25 cellular contexts compared by ENCODE assay signal in the genomic region with DNA sequence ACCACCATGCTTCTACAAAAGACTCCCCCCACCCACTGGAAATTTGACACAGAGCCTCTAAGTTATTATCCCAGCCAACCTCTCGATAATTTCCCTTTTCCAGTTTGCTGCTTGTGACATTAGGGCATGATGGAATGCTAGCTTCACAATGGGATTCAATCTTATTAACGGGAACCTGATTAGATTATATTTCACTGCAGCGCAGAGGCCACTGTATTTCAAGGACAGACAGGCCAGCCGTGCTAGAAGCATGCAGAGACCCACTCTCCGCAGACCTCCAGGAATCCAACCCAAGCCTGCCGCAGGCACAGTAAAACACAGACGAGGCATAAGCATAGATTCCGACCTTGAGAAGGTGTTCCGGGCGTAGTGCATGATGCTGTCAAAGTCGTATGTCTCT.
"Had no signal": no experiment of that assay in that cellular context is flagged by ENCODE, and none has a peak within 500 bp of the region (broad histone marks: within the 10 kb centered on the region; RNA-seq: fewer than 3 reads in every experiment).

No MANE protein-coding gene starts in this region.

- H3K27ac Mint-ChIP-seq: activated CD4-positive, alpha-beta T cell treated with anti-CD3 and anti-CD28 coated beads for 36 hours; activated CD8-positive, alpha-beta T cell treated with anti-CD3 and anti-CD28 coated beads for 36 hours; activated naive CD8-positive, alpha-beta T cell treated with anti-CD3 and anti-CD28 coated beads, Interleukin-2, amount 10 ng/mL, durations not matched to agents 7 days and 5 days; T-cell had no signal

- H3K27ac ChIP-seq: adrenal gland, breast epithelium, KMS-11, SJSA1, VCaP had no signal

- H3K9me3 ChIP-seq: adrenal gland, breast epithelium, SJSA1 had no signal

- ATAC-seq: activated CD4-positive, alpha-beta T cell treated with anti-CD3 and anti-CD28 coated beads for 36 hours; activated CD8-positive, alpha-beta T cell treated with anti-CD3 and anti-CD28 coated beads for 36 hours; T-cell had no signal

- H3K4me1 Mint-ChIP-seq: activated CD4-positive, alpha-beta T cell treated with anti-CD3 and anti-CD28 coated beads for 36 hours; activated naive CD8-positive, alpha-beta T cell treated with anti-CD3 and anti-CD28 coated beads, Interleukin-2, amount 10 ng/mL, durations not matched to agents 7 days and 5 days; T-cell had no signal

- H3K36me3 ChIP-seq: adrenal gland, breast epithelium, SJSA1 had no signal

- H3K27me3 ChIP-seq: adrenal gland, breast epithelium had no signal

- H3K4me3 Mint-ChIP-seq: activated CD4-positive, alpha-beta T cell treated with anti-CD3 and anti-CD28 coated beads for 36 hours; activated CD8-positive, alpha-beta T cell treated with anti-CD3 and anti-CD28 coated beads for 36 hours; activated naive CD8-positive, alpha-beta T cell treated with anti-CD3 and anti-CD28 coated beads, Interleukin-2, amount 10 ng/mL, durations not matched to agents 7 days and 5 days; T-cell had no signal

- H3K36me3 Mint-ChIP-seq: activated naive CD8-positive, alpha-beta T cell treated with anti-CD3 and anti-CD28 coated beads, Interleukin-2, amount 10 ng/mL, durations not matched to agents 7 days and 5 days; T-cell had no signal

- H3K4me3 ChIP-seq: adrenal gland, breast epithelium, SJSA1 had no signal

- H3K9me3 Mint-ChIP-seq: activated CD8-positive, alpha-beta T cell treated with anti-CD3 and anti-CD28 coated beads for 36 hours; activated naive CD8-positive, alpha-beta T cell treated with anti-CD3 and anti-CD28 coated beads, Interleukin-2, amount 10 ng/mL, durations not matched to agents 7 days and 5 days; T-cell had no signal

- H3K4me1 ChIP-seq: adrenal gland, SJSA1 had no signal

- DNase-seq: activated CD4-positive, alpha-beta T cell treated with anti-CD3 and anti-CD28 coated beads for 36 hours; activated CD4-positive, CD25-positive, alpha-beta regulatory T cell; activated CD8-positive, alpha-beta memory T cell treated with anti-CD3 and anti-CD28 coated beads, Interleukin-2, amount 50 U/mL, for 4 hours; activated CD8-positive, alpha-beta T cell treated with anti-CD3 and anti-CD28 coated beads for 36 hours; activated naive CD4-positive, alpha-beta T cell treated with anti-CD3 and anti-CD28 coated beads, Interleukin-2, amount 50 U/mL, for 16 hours; activated naive CD8-positive, alpha-beta T cell treated with anti-CD3 and anti-CD28 coated beads, Interleukin-2, amount 10 ng/mL, durations not matched to agents 7 days and 5 days; adrenal gland; aorta; central memory CD4-positive, alpha-beta T cell; MV-4-11; NCI-H1092 treated with DMSO at 0.1 percent for 48 hours; NCI-H1436; NCI-H1694 treated with DMSO at 0.1 percent for 48 hours; NCI-H2029 treated with DMSO at 0.1 percent for 48 hours; NCI-H345; NCI-H510A; NCI-H526 treated with DMSO at 0.1 percent for 48 hours; SHP77; T-cell; T-helper 2 cell; T1000 had no signal
